14 cellular contexts compared by ENCODE assay signal in genomic region chr4:13543091-13543581, GRCh38. TPM values are rescaled to one million over a fixed set of nuclear protein-coding genes. Genes with fewer than 3 reads are reported as not detected.
A peak's percentile ranks its signal among the peaks of the same experiment; 100 is the strongest.
DNase-seq lines count a peak whose midpoint lies in the region; ATAC-seq and TF ChIP-seq lines count a peak whose summit lies in the region.
"Had no signal": no experiment of that assay in that cellular context is flagged by ENCODE, and none has a peak within 500 bp of the region (broad histone marks: within the 10 kb centered on the region; RNA-seq: fewer than 3 reads in every experiment).

No MANE protein-coding gene starts in this region.

- no peak overlapping the region for H2BK120ac ChIP-seq in mesendoderm (ENCODE audit: low read depth, low read length)

- peak overlapping the region; percentile 50 for H3K4me3 Mint-ChIP-seq in natural killer cell

- peak; percentile 12 for DNase-seq in AG08396 (ENCODE audit: low spot score)
- peak; percentile 51 for DNase-seq in H7
- no peak for DNase-seq in colonic mucosa
- DNase-seq in natural killer cell = no peak
- DNase-seq in mesendoderm = no peak
- no peak for DNase-seq in amygdala (lab: John Stamatoyannopoulos, UW)
- no peak for DNase-seq in aorta
- DNase-seq in head of caudate nucleus = no peak
- DNase-seq: activated CD4-positive, alpha-beta T cell treated with anti-CD3 and anti-CD28 coated beads for 4 hours; Calu3; kidney glomerular epithelial cell; NCI-H2171 had no signal

- H3K9me3 Mint-ChIP-seq in natural killer cell = peaks cover 2 to 3% of the 10 kb centered on the region in 2 donors

- H3K27me3 Mint-ChIP-seq in natural killer cell (ENCODE audit: low read depth in 2 of 2) = peaks cover 61 to 65% of the 10 kb centered on the region in 2 donors

- no peak overlapping the region for H3K4ac ChIP-seq in mesendoderm (ENCODE audit: low read depth, low read length)

- WGBS in mesendoderm (ENCODE audit: extremely low coverage, insufficient coverage, low lambda C conversion rate) = no CpG with 5 or more reads among the region's 13 CpGs
- 83 to 89% methylated on average over 13 of the region's 13 CpGs for WGBS in aorta, 2 donors

- H3K9ac ChIP-seq in colonic mucosa (ENCODE audit: low read depth in 2 of 2, low read length in 2 of 2) = peak overlapping the region in 1 of 2 donors; percentile 28
- H3K9ac ChIP-seq in mesendoderm (ENCODE audit: low read length) = no peak overlapping the region
- H3K9ac ChIP-seq: KMS-11 had no signal

- H3K4me1 Mint-ChIP-seq in natural killer cell = peaks cover 26 to 44% of the 10 kb centered on the region in 2 donors

- no peaks in the 10 kb centered on the region for H3K36me3 ChIP-seq in H7 (replicated peaks; ENCODE audit: control insufficient read depth, insufficient read depth, low read length)
- no peaks in the 10 kb centered on the region for H3K36me3 ChIP-seq in colonic mucosa
- no peaks in the 10 kb centered on the region for H3K36me3 ChIP-seq in mesendoderm (ENCODE audit: control insufficient read depth, insufficient read depth, low read length)
- H3K36me3 ChIP-seq in aorta (ENCODE audit: control insufficient read depth in 1 of 2, insufficient read depth in 2 of 2, low read length in 1 of 2) = no peaks in the 10 kb centered on the region

- peak overlapping the region; percentile 18 for H3K27ac ChIP-seq in colonic mucosa
- H3K27ac ChIP-seq in mesendoderm (ENCODE audit: low read depth, low read length) = no peak overlapping the region
- no peak overlapping the region for H3K27ac ChIP-seq in aorta (ENCODE audit: low read depth in 1 of 2, low read length in 2 of 2)
- H3K27ac ChIP-seq: KMS-11 had no signal

- H3K18ac ChIP-seq in mesendoderm (ENCODE audit: low read length) = no peak overlapping the region

- no peaks in the 10 kb centered on the region for H3K79me1 ChIP-seq in mesendoderm (ENCODE audit: low read length)

- peaks cover 18% of the 10 kb centered on the region for H3K36me3 Mint-ChIP-seq in natural killer cell

- H2BK15ac ChIP-seq in mesendoderm (replicated peaks; ENCODE audit: low read depth) = no peak overlapping the region

- intact Hi-C loops in colonic mucosa (cut with DNase I) = no loop called here
- intact Hi-C loops in natural killer cell (cut with micrococcal nuclease) = no loop called here
- intact Hi-C loops in aorta (cut with DNase I) = loop anchor here in 1 of 2 donors (10.0 kb wide), 1 partner anchor 808 kb away; no protein-coding TSS in a partner anchor
- intact Hi-C loops in head of caudate nucleus (cut with DNase I) = no loop called here

- H3K23ac ChIP-seq in mesendoderm (ENCODE audit: low read length) = no peak overlapping the region

- H3K4me1 ChIP-seq in colonic mucosa (peaks cover 10% of the 10 kb centered on the region), mesendoderm (ENCODE audit: control insufficient read depth, low read depth, low read length) (peaks cover 1% of the 10 kb centered on the region), aorta (ENCODE audit: control insufficient read depth in 1 of 2, insufficient read depth in 2 of 2, low read length in 2 of 2) (no peaks in the 10 kb centered on the region)

- no peak overlapping the region for H4K8ac ChIP-seq in mesendoderm (ENCODE audit: low read depth, low read length)

- ATAC-seq in natural killer cell (no peak), aorta (ENCODE audit: low FRiP score) (no peak)

- no peak overlapping the region for H2AK5ac ChIP-seq in mesendoderm (ENCODE audit: low read length)

- no peak overlapping the region for H3K4me2 ChIP-seq in mesendoderm (ENCODE audit: low read length)

- no peak overlapping the region for H4K5ac ChIP-seq in mesendoderm (ENCODE audit: low read length)

- H3K79me2 ChIP-seq in mesendoderm (ENCODE audit: control insufficient read depth, insufficient read depth, low read length) = no peaks in the 10 kb centered on the region

- H3K9me3 ChIP-seq in colonic mucosa = no peaks in the 10 kb centered on the region
- H3K9me3 ChIP-seq in aorta (ENCODE audit: control insufficient read depth, low read length) = no peaks in the 10 kb centered on the region

- H3K27me3 ChIP-seq in H7 (ENCODE audit: control insufficient read depth, insufficient read depth, low read length) = peaks cover 97% of the 10 kb centered on the region
- peaks cover 89% of the 10 kb centered on the region for H3K27me3 ChIP-seq in colonic mucosa
- H3K27me3 ChIP-seq in mesendoderm (ENCODE audit: insufficient read depth, low read length, poor library complexity) = peaks cover 72% of the 10 kb centered on the region
- peaks cover 0 to 2% of the 10 kb centered on the region in 2 donors for H3K27me3 ChIP-seq in aorta (ENCODE audit: control insufficient read depth in 1 of 2, insufficient read depth in 2 of 2, low read length in 1 of 2)

- TF ChIP-seq CTCF in colonic mucosa (IDR thresholded peaks at IDR 0.05) (no peak), natural killer cell (IDR thresholded peaks at IDR 0.05) (no peak)

- no peak overlapping the region for H3K27ac Mint-ChIP-seq in natural killer cell

- no peak overlapping the region for H2BK5ac ChIP-seq in mesendoderm (ENCODE audit: low read length)

- H3K56ac ChIP-seq in mesendoderm (ENCODE audit: low read length) = no peak overlapping the region

- H3K4me3 ChIP-seq in H7 (ENCODE audit: insufficient read depth, low read depth, low read length) (peak overlapping the region; percentile 61), colonic mucosa (peak overlapping the region; percentile 59), mesendoderm (ENCODE audit: low read length) (no peak overlapping the region), aorta (ENCODE audit: low read length in 2 of 2) (no peak overlapping the region)

RNA-seq across cellular contexts. Expression of gene NKX3-2, which starts 1.2 kb away (rescaled TPM):
- total RNA-seq in H7 (2014; rRNA removed; shearing (Covaris generic)) = 0.52 and 0.76 TPM in 2 replicates
- total RNA-seq in colonic mucosa = 1 to 10 TPM in 1 of 2 donors, under 1 TPM in 1; 0.35 to 1.4 TPM
- not detected for total RNA-seq in natural killer cell
- 0.11 TPM for polyA plus RNA-seq in mesendoderm (2013, experiment 1 of 2)
- 0.13 TPM for polyA plus RNA-seq in mesendoderm (2013, experiment 2 of 2)
- under 1 TPM; 0.13 to 0.18 TPM for total RNA-seq in aorta
- polyA plus RNA-seq in aorta = not detected
- total RNA-seq: Calu3, esophagus mucosa had no signal

RNA-seq across cellular contexts. Expression of gene RAB28, which starts 59.0 kb away (rescaled TPM):
- 27.7 and 32.4 TPM in 2 replicates for total RNA-seq in H7 (2014; rRNA removed; shearing (Covaris generic))
- total RNA-seq in colonic mucosa (10 to 100 TPM; 13.0 to 13.3 TPM), natural killer cell (10 to 100 TPM; 10.2 to 13.1 (median 12.9) TPM), aorta (10 to 100 TPM; 14.7 to 16.5 TPM)
- 14.3 TPM for polyA plus RNA-seq in mesendoderm (2013, experiment 1 of 2)
- 13.7 TPM for polyA plus RNA-seq in mesendoderm (2013, experiment 2 of 2)
- polyA plus RNA-seq in aorta = 10 to 100 TPM; 19.8 to 20.6 TPM

Comparison
In these comparisons a context has a peak if more than half of its experiments do, and no peak if none do; other contexts are left out.
1. DNase-seq: peak in AG08396 (single experiment) and H7 (single experiment); none in colonic mucosa (single experiment), natural killer cell (single experiment), mesendoderm (single experiment), amygdala (0 of 56), aorta (0 of 2) and head of caudate nucleus (0 of 42).
2. H3K4me3 ChIP-seq: peak in H7 (single experiment) and colonic mucosa (single experiment); none in mesendoderm (single experiment) and aorta (0 of 2).